Comparison of ENCODE assay signal across 20 cellular contexts in genomic region chr7:52741670-52742069, GRCh38.
A peak's percentile ranks its signal among the peaks of the same experiment; 100 is the strongest.
DNase-seq lines count a peak whose midpoint lies in the region; TF ChIP-seq lines count a peak whose summit lies in the region.
"Had no signal": no experiment of that assay in that cellular context is flagged by ENCODE, and none has a peak within 500 bp of the region (broad histone marks: within the 10 kb centered on the region; RNA-seq: fewer than 3 reads in every experiment).

No MANE protein-coding gene starts in this region.

- no peak overlapping the region for H3K4me3 ChIP-seq in epithelial cell of proximal tubule (ENCODE audit: low read depth, low read length)
- H3K4me3 ChIP-seq: BLaER1 had no signal

- TF ChIP-seq CTCF in epithelial cell of proximal tubule (conservative IDR thresholded peaks at IDR 0.05; ENCODE audit: low read depth, low read length) = no peak

- DNase-seq in DMS53 (lab: John Stamatoyannopoulos, UW) = peak; percentile 48
- DNase-seq in DMS53 treated with DMSO at 0.1 percent for 48 hours (lab: John Stamatoyannopoulos, UW; ENCODE audit: unreplicated experiment) = no peak
- DNase-seq in SW480 (ENCODE audit: low spot score) = peak; percentile 16
- peak; percentile 47 for DNase-seq in epithelial cell of proximal tubule (ENCODE audit: low read depth)
- peak; percentile 92 for DNase-seq in renal cortical epithelial cell (ENCODE audit: low read depth)
- DNase-seq in Kasumi-1 (lab: John Stamatoyannopoulos, UW) = no peak
- DNase-seq in amygdala (lab: John Stamatoyannopoulos, UW) = no peak
- no peak for DNase-seq in A172 (ENCODE audit: low spot score)
- DNase-seq: ACHN; BE2C; C1 segment of cervical spinal cord; CD4-positive, alpha-beta memory T cell; CD4-positive, CD25-positive, alpha-beta regulatory T cell; CD8-positive, alpha-beta memory T cell; COR-L47; DMS 273 treated with DMSO at 0.1 percent for 48 hours; DMS153; DMS79; GF-D8 had no signal

Comparison
In these comparisons a context has a peak if more than half of its experiments do, and no peak if none do; other contexts are left out.
1. DNase-seq: peak in DMS53 (single experiment), SW480 (single experiment), epithelial cell of proximal tubule (single experiment) and renal cortical epithelial cell (single experiment); none in DMS53 treated with DMSO at 0.1 percent for 48 hours (single experiment), Kasumi-1 (0 of 2), amygdala (0 of 56) and A172 (single experiment).